ENCODE assay signal across 27 cellular contexts in genomic region chr15:36372968-36373367, GRCh38.
"Had no signal": no experiment of that assay in that cellular context is flagged by ENCODE, and none has a peak within 500 bp of the region (broad histone marks: within the 10 kb centered on the region; RNA-seq: fewer than 3 reads in every experiment).

No MANE protein-coding gene starts in this region.

- H3K36me3 ChIP-seq: left ventricle myocardium inferior, ovary, prostate gland, stomach, thyroid gland, transverse colon, upper lobe of left lung, vagina had no signal

- H3K27me3 ChIP-seq: ovary, stomach, testis, thyroid gland, transverse colon, upper lobe of left lung, vagina had no signal

- H3K9me3 ChIP-seq: left ventricle myocardium inferior, mucosa of descending colon, ovary, prostate gland, stomach, testis, thyroid gland, transverse colon, upper lobe of left lung, vagina had no signal

- H3K4me1 Mint-ChIP-seq: immature natural killer cell; naive thymus-derived CD4-positive, alpha-beta T cell; stimulated activated naive B cell treated with anti-CD40 and anti-IgM and Interleukin-4, amounts not matched to agents 10 μg/mL and 1 μg/mL and 100 μg/mL, for 72 hours had no signal

- H3K4me1 ChIP-seq: left ventricle myocardium inferior, prostate gland, stomach, testis, thyroid gland, transverse colon, upper lobe of left lung, vagina had no signal

- DNase-seq: hypothalamus; immature natural killer cell; islet precursor cell; left ventricle myocardium inferior; midbrain; mucosa of descending colon; naive thymus-derived CD4-positive, alpha-beta T cell; ovary; retina; right cardiac atrium; stimulated activated CD4-positive, alpha-beta T cell treated with anti-CD3 and anti-CD28 coated beads, Interleukin-12 subunit alpha, Interleukin-12 subunit beta, amount 100 ng/mL, for 4 hours; stimulated activated CD4-positive, alpha-beta T cell treated with anti-CD3 and anti-CD28 coated beads, Interleukin-15, amount 100 ng/mL, for 24 hours; stimulated activated CD4-positive, alpha-beta T cell treated with anti-CD3 and anti-CD28 coated beads, Interleukin-2, amount 100 ng/mL, for 24 hours; stimulated activated CD4-positive, alpha-beta T cell treated with anti-CD3 and anti-CD28 coated beads, Interleukin-4, amount 100 ng/mL, for 1 hour; stimulated activated naive B cell treated with anti-CD40 and anti-IgM and Interleukin-4, amounts not matched to agents 10 μg/mL and 1 μg/mL and 100 μg/mL, for 72 hours; stimulated activated naive CD8-positive, alpha-beta T cell treated with anti-CD3 and anti-CD28 coated beads, Interleukin-15, Interleukin-2, amounts not matched to agents 100 U/mL and 50 U/mL, for 24 hours; stomach; testis; thyroid gland; transverse colon; upper lobe of left lung had no signal

- H3K27ac ChIP-seq: left ventricle myocardium inferior, ovary, prostate gland, skin epidermis, stomach, testis, thyroid gland, transverse colon, upper lobe of left lung, vagina had no signal

- H3K36me3 Mint-ChIP-seq: immature natural killer cell; naive thymus-derived CD4-positive, alpha-beta T cell; natural killer cell treated with Interleukin-12 subunit alpha and Interleukin-12 subunit beta and Interleukin-15 and Interleukin-18, amount 100 ng/mL, for 72 hours; stimulated activated naive B cell treated with anti-CD40 and anti-IgM and Interleukin-4, amounts not matched to agents 10 μg/mL and 1 μg/mL and 100 μg/mL, for 72 hours had no signal

- H3K27me3 Mint-ChIP-seq: naive thymus-derived CD4-positive, alpha-beta T cell; natural killer cell treated with Interleukin-12 subunit alpha and Interleukin-12 subunit beta and Interleukin-15 and Interleukin-18, amount 100 ng/mL, for 72 hours; stimulated activated naive B cell treated with anti-CD40 and anti-IgM and Interleukin-4, amounts not matched to agents 10 μg/mL and 1 μg/mL and 100 μg/mL, for 72 hours had no signal

- ATAC-seq: mucosa of descending colon; naive thymus-derived CD4-positive, alpha-beta T cell; natural killer cell treated with Interleukin-12 subunit alpha and Interleukin-12 subunit beta and Interleukin-15 and Interleukin-18, amount 100 ng/mL, for 72 hours; right cardiac atrium; sciatic nerve; stimulated activated naive B cell treated with anti-CD40 and anti-IgM and Interleukin-4, amounts not matched to agents 10 μg/mL and 1 μg/mL and 100 μg/mL, for 72 hours; stimulated activated naive CD8-positive, alpha-beta T cell treated with anti-CD3 and anti-CD28 coated beads, Interleukin-15, Interleukin-2, amounts not matched to agents 100 U/mL and 50 U/mL, for 24 hours had no signal

- H3K4me3 ChIP-seq: left ventricle myocardium inferior, lung, mucosa of descending colon, ovary, prostate gland, skin epidermis, stomach, testis, thyroid gland, transverse colon, upper lobe of left lung, vagina had no signal

- H3K4me3 Mint-ChIP-seq: immature natural killer cell; naive thymus-derived CD4-positive, alpha-beta T cell; natural killer cell treated with Interleukin-12 subunit alpha and Interleukin-12 subunit beta and Interleukin-15 and Interleukin-18, amount 100 ng/mL, for 72 hours; stimulated activated naive B cell treated with anti-CD40 and anti-IgM and Interleukin-4, amounts not matched to agents 10 μg/mL and 1 μg/mL and 100 μg/mL, for 72 hours had no signal

- H3K27ac Mint-ChIP-seq: immature natural killer cell; naive thymus-derived CD4-positive, alpha-beta T cell; natural killer cell treated with Interleukin-12 subunit alpha and Interleukin-12 subunit beta and Interleukin-15 and Interleukin-18, amount 100 ng/mL, for 72 hours; stimulated activated naive B cell treated with anti-CD40 and anti-IgM and Interleukin-4, amounts not matched to agents 10 μg/mL and 1 μg/mL and 100 μg/mL, for 72 hours had no signal
